Comparison of ENCODE assay signal across 8 cellular contexts in genomic region chr18:24014062-24014985, GRCh38. TPM values are rescaled to one million over a fixed set of nuclear protein-coding genes. Genes with fewer than 3 reads are reported as not detected.
A peak's percentile ranks its signal among the peaks of the same experiment; 100 is the strongest.
DNase-seq lines count a peak whose midpoint lies in the region; ATAC-seq and TF ChIP-seq lines count a peak whose summit lies in the region.

TTC39C (plus strand) TSS chr18:24014754; CDS start chr18:24014872, 118 bp downstream.

- peak within 1 kb of the TSS; percentile 80 for H3K9ac ChIP-seq in HUES64 (ENCODE audit: low read depth, low read length)

- H3K36me3 Mint-ChIP-seq in osteocyte (ENCODE audit: unreplicated experiment): no peaks in the 10 kb centered on the region

- peaks cover 30% of the 10 kb centered on the region for H3K4me1 ChIP-seq in HUES64 (ENCODE audit: insufficient read depth, low read length)
- H3K4me1 ChIP-seq in thymus (ENCODE audit: control insufficient read depth, insufficient read depth, low read length): peaks cover 58% of the 10 kb centered on the region

- H3K27ac ChIP-seq in HUES64 (ENCODE audit: low read depth, low read length) (no peak within 1 kb of the TSS), thymus (ENCODE audit: low read depth) (peak within 1 kb of the TSS; percentile 91)

- peak within 1 kb of the TSS; percentile 80 for H3K27ac Mint-ChIP-seq in osteocyte (ENCODE audit: unreplicated experiment)

- peaks cover 21% of the 10 kb centered on the region for H3K27me3 Mint-ChIP-seq in osteocyte (ENCODE audit: unreplicated experiment)

- in situ Hi-C loops in SK-MEL-5 (cut with HindIII; ENCODE audit: low pct_unique_long_range_greater_than_20kb, low sequenced_read_pairs): no loop called here

- no peaks in the 10 kb centered on the region for H3K9me3 ChIP-seq in HUES64 (ENCODE audit: insufficient read depth, low read depth, low read length)
- H3K9me3 ChIP-seq in thymus (ENCODE audit: control insufficient read depth): no peaks in the 10 kb centered on the region

- H3K4me3 ChIP-seq in HUES64 (ENCODE audit: low read length) (peak within 1 kb of the TSS; percentile 76), thymus (ENCODE audit: low read length) (peak within 1 kb of the TSS; percentile 83)

- DNase-seq in CD1c-positive myeloid dendritic cell (ENCODE audit: extremely low spot score) (peak; percentile 94), SK-MEL-5 (ENCODE audit: low read depth, low spot score) (peak; percentile 52), glomerular visceral epithelial cell (ENCODE audit: extremely low spot score) (peak; percentile 84), osteocyte (ENCODE audit: extremely low spot score, unreplicated experiment) (peak; percentile 88)
- peak; percentile 88 for DNase-seq in activated naive CD4-positive, alpha-beta T cell treated with Interleukin-2 at 50 U/mL for 16 hours

- no peaks in the 10 kb centered on the region for H3K9me3 Mint-ChIP-seq in osteocyte (ENCODE audit: unreplicated experiment)

- H3K27me3 ChIP-seq in HUES64 (ENCODE audit: insufficient read depth, low read length) (peaks cover 45% of the 10 kb centered on the region), thymus (ENCODE audit: control insufficient read depth, insufficient read depth) (no peaks in the 10 kb centered on the region)

- H3K4me3 Mint-ChIP-seq in osteocyte (ENCODE audit: unreplicated experiment): peak within 1 kb of the TSS; percentile 81

- peaks cover 16% of the 10 kb centered on the region for H3K4me1 Mint-ChIP-seq in osteocyte (ENCODE audit: unreplicated experiment)

- H3K36me3 ChIP-seq in HUES64 (ENCODE audit: insufficient read depth, low read length) (no peaks in the 10 kb centered on the region), thymus (ENCODE audit: control insufficient read depth, insufficient read depth) (no peaks in the 10 kb centered on the region)

- WGBS in HUES64: under 1% methylated on average over 118 of the region's 118 CpGs
- WGBS in thymus: under 1% methylated on average over 118 of the region's 118 CpGs

- no peak for TF ChIP-seq CTCF in osteocyte (IDR thresholded peaks at IDR 0.05)

- ATAC-seq in GM19452 (IDR thresholded peaks at IDR 0.05; ENCODE audit: unreplicated experiment): peak; percentile 40

RNA-seq across cellular contexts. Expression of gene TTC39C, which starts in this region (rescaled TPM):
- 15.1 TPM for polyA plus RNA-seq in HUES64 (2013, experiment 1 of 2)
- 16.0 TPM for polyA plus RNA-seq in HUES64 (2013, experiment 2 of 2)
- total RNA-seq in SK-MEL-5 (2014; rRNA removed; shearing (Covaris generic)): 23.8 and 26.1 TPM in 2 replicates
- 16.6 and 17.8 TPM in 2 replicates for polyA plus RNA-seq in SK-MEL-5 (2015; cell fraction: cytosol; rRNA removed)
- 27.3 and 28.8 TPM in 2 replicates for polyA plus RNA-seq in SK-MEL-5 (2015; cell fraction: nucleus; rRNA removed)
- 10.9 and 11.2 TPM in 2 replicates for total RNA-seq in osteocyte
- polyA plus RNA-seq in thymus: 33.7 TPM
